In genomic region chr21:36915701-36916075, GRCh38 we compare ENCODE assay signal across 33 cellular contexts.
"Had no signal": no experiment of that assay in that cellular context is flagged by ENCODE, and none has a peak within 500 bp of the region (broad histone marks: within the 10 kb centered on the region; RNA-seq: fewer than 3 reads in every experiment).

No MANE protein-coding gene starts in this region.

- H3K9me3 ChIP-seq: esophagus muscularis mucosa, gastroesophageal sphincter had no signal

- H3K4me3 ChIP-seq: cardiac muscle cell, coronary artery, dorsolateral prefrontal cortex, esophagus muscularis mucosa, gastroesophageal sphincter had no signal

- H3K27me3 ChIP-seq: cardiac muscle cell, dorsolateral prefrontal cortex, esophagus muscularis mucosa, gastroesophageal sphincter had no signal

- DNase-seq: activated CD4-positive, alpha-beta memory T cell treated with anti-CD3 and anti-CD28 coated beads for 36 hours; activated CD4-positive, alpha-beta T cell treated with anti-CD3 and anti-CD28 coated beads for 36 hours; activated CD4-positive, alpha-beta T cell treated with anti-CD3 and anti-CD28 coated beads, Interleukin-2, amount 10 ng/mL, durations not matched to agents 24 days and 14 days; activated CD4-positive, CD25-positive, alpha-beta regulatory T cell; activated CD4-positive, CD25-positive, alpha-beta regulatory T cell treated with anti-CD3 and anti-CD28 coated beads, Interleukin-2, amount 50 U/mL, for 72 hours; activated CD8-positive, alpha-beta memory T cell treated with anti-CD3 and anti-CD28 coated beads, Interleukin-2, amount 10 ng/mL, durations not matched to agents 7 days and 5 days; activated CD8-positive, alpha-beta memory T cell treated with anti-CD3 and anti-CD28 coated beads, Interleukin-2, amount 50 U/mL, for 48 hours; activated CD8-positive, alpha-beta T cell treated with anti-CD3 and anti-CD28 coated beads, Interleukin-2, amount 10 ng/mL, durations not matched to agents 7 days and 5 days; activated gamma-delta T cell; activated naive CD4-positive, alpha-beta T cell; activated naive CD4-positive, alpha-beta T cell treated with anti-CD3 and anti-CD28 coated beads, Interleukin-2, amount 10 ng/mL, durations not matched to agents 7 days and 5 days; activated T-cell treated with anti-CD3 and anti-CD28 coated beads for 4 hours; activated T-cell treated with anti-CD3 and anti-CD28 coated beads, Interleukin-2, amount 50 U/mL, for 24 hours; activated T-cell treated with anti-CD3 and anti-CD28 coated beads, Interleukin-2, amount 50 U/mL, for 72 hours; amniotic stem cell; anterior cingulate cortex; dorsolateral prefrontal cortex; effector memory CD4-positive, alpha-beta T cell; endodermal cell; erythroblast; foreskin melanocyte; head of caudate nucleus; T-helper 1 cell; T-helper 17 cell; T1000 had no signal

- H3K9me3 Mint-ChIP-seq: activated CD4-positive, alpha-beta memory T cell treated with anti-CD3 and anti-CD28 coated beads for 36 hours; activated CD4-positive, alpha-beta T cell treated with anti-CD3 and anti-CD28 coated beads, Interleukin-2, amount 10 ng/mL, durations not matched to agents 24 days and 14 days; activated naive CD4-positive, alpha-beta T cell treated with anti-CD3 and anti-CD28 coated beads, Interleukin-2, amount 10 ng/mL, durations not matched to agents 7 days and 5 days; activated naive CD4-positive, alpha-beta T cell treated with anti-CD3 and anti-CD28 coated beads, Interleukin-2, amount 50 U/mL, for 72 hours; activated T-cell treated with anti-CD3 and anti-CD28 coated beads, Interleukin-2, amount 50 U/mL, for 24 hours; activated T-cell treated with anti-CD3 and anti-CD28 coated beads, Interleukin-2, amount 50 U/mL, for 72 hours; central memory CD8-positive, alpha-beta T cell; dendritic cell treated with granulocyte-macrophage colony-stimulating factor and Interleukin-4, amounts not matched to agents 40 ng/mL and 50 ng/mL, for 4 days; endodermal cell; T-helper 2 cell treated with Interferon-gamma antibody and Interleukin-4, amounts not matched to agents 5 μg/mL and 100 μg/mL, for 36 hours had no signal

- H3K4me3 Mint-ChIP-seq: activated CD4-positive, alpha-beta memory T cell treated with anti-CD3 and anti-CD28 coated beads for 36 hours; activated CD4-positive, alpha-beta T cell treated with anti-CD3 and anti-CD28 coated beads for 36 hours; activated CD4-positive, alpha-beta T cell treated with anti-CD3 and anti-CD28 coated beads, Interleukin-2, amount 10 ng/mL, durations not matched to agents 24 days and 14 days; activated CD8-positive, alpha-beta memory T cell treated with anti-CD3 and anti-CD28 coated beads, Interleukin-2, amount 10 ng/mL, durations not matched to agents 7 days and 5 days; activated CD8-positive, alpha-beta T cell treated with anti-CD3 and anti-CD28 coated beads, Interleukin-2, amount 10 ng/mL, durations not matched to agents 7 days and 5 days; activated naive CD4-positive, alpha-beta T cell treated with anti-CD3 and anti-CD28 coated beads, Interleukin-2, amount 10 ng/mL, durations not matched to agents 7 days and 5 days; activated T-cell treated with anti-CD3 and anti-CD28 coated beads, Interleukin-2, amount 50 U/mL, for 24 hours; activated T-cell treated with anti-CD3 and anti-CD28 coated beads, Interleukin-2, amount 50 U/mL, for 72 hours; central memory CD8-positive, alpha-beta T cell; dendritic cell treated with granulocyte-macrophage colony-stimulating factor and Interleukin-4, amounts not matched to agents 40 ng/mL and 50 ng/mL, for 4 days; endodermal cell; T-helper 17 cell; T-helper 2 cell treated with Interferon-gamma antibody and Interleukin-4, amounts not matched to agents 5 μg/mL and 100 μg/mL, for 36 hours had no signal

- H3K36me3 ChIP-seq: cardiac muscle cell, gastroesophageal sphincter had no signal

- H3K36me3 Mint-ChIP-seq: activated CD8-positive, alpha-beta memory T cell treated with anti-CD3 and anti-CD28 coated beads, Interleukin-2, amount 10 ng/mL, durations not matched to agents 7 days and 5 days; activated naive CD4-positive, alpha-beta T cell treated with anti-CD3 and anti-CD28 coated beads, Interleukin-2, amount 10 ng/mL, durations not matched to agents 7 days and 5 days; activated naive CD4-positive, alpha-beta T cell treated with anti-CD3 and anti-CD28 coated beads, Interleukin-2, amount 50 U/mL, for 72 hours had no signal

- H3K27ac ChIP-seq: cardiac muscle cell, coronary artery, dorsolateral prefrontal cortex, esophagus muscularis mucosa, gastroesophageal sphincter had no signal

- H3K27ac Mint-ChIP-seq: activated CD4-positive, alpha-beta memory T cell treated with anti-CD3 and anti-CD28 coated beads for 36 hours; activated CD4-positive, alpha-beta T cell treated with anti-CD3 and anti-CD28 coated beads for 36 hours; activated CD4-positive, alpha-beta T cell treated with anti-CD3 and anti-CD28 coated beads, Interleukin-2, amount 10 ng/mL, durations not matched to agents 24 days and 14 days; activated CD8-positive, alpha-beta memory T cell treated with anti-CD3 and anti-CD28 coated beads, Interleukin-2, amount 10 ng/mL, durations not matched to agents 7 days and 5 days; activated CD8-positive, alpha-beta T cell treated with anti-CD3 and anti-CD28 coated beads, Interleukin-2, amount 10 ng/mL, durations not matched to agents 7 days and 5 days; activated naive CD4-positive, alpha-beta T cell treated with anti-CD3 and anti-CD28 coated beads, Interleukin-2, amount 10 ng/mL, durations not matched to agents 7 days and 5 days; activated naive CD4-positive, alpha-beta T cell treated with anti-CD3 and anti-CD28 coated beads, Interleukin-2, amount 50 U/mL, for 72 hours; activated T-cell treated with anti-CD3 and anti-CD28 coated beads, Interleukin-2, amount 50 U/mL, for 24 hours; activated T-cell treated with anti-CD3 and anti-CD28 coated beads, Interleukin-2, amount 50 U/mL, for 72 hours; dendritic cell treated with granulocyte-macrophage colony-stimulating factor and Interleukin-4, amounts not matched to agents 40 ng/mL and 50 ng/mL, for 4 days; endodermal cell; T-helper 17 cell; T-helper 2 cell treated with Interferon-gamma antibody and Interleukin-4, amounts not matched to agents 5 μg/mL and 100 μg/mL, for 36 hours had no signal

- H3K27me3 Mint-ChIP-seq: activated CD4-positive, alpha-beta memory T cell treated with anti-CD3 and anti-CD28 coated beads for 36 hours; activated CD4-positive, alpha-beta T cell treated with anti-CD3 and anti-CD28 coated beads for 36 hours; activated CD4-positive, alpha-beta T cell treated with anti-CD3 and anti-CD28 coated beads, Interleukin-2, amount 10 ng/mL, durations not matched to agents 24 days and 14 days; activated CD8-positive, alpha-beta memory T cell treated with anti-CD3 and anti-CD28 coated beads, Interleukin-2, amount 10 ng/mL, durations not matched to agents 7 days and 5 days; activated naive CD4-positive, alpha-beta T cell treated with anti-CD3 and anti-CD28 coated beads, Interleukin-2, amount 10 ng/mL, durations not matched to agents 7 days and 5 days; activated T-cell treated with anti-CD3 and anti-CD28 coated beads, Interleukin-2, amount 50 U/mL, for 24 hours; central memory CD8-positive, alpha-beta T cell; dendritic cell treated with granulocyte-macrophage colony-stimulating factor and Interleukin-4, amounts not matched to agents 40 ng/mL and 50 ng/mL, for 4 days; T-helper 17 cell had no signal
